Comparison of ENCODE assay signal across 9 cellular contexts in genomic region chr3:134294302-134294925, GRCh38. TPM values are rescaled to one million over a fixed set of nuclear protein-coding genes. Genes with fewer than 3 reads are reported as not detected.
A peak's percentile ranks its signal among the peaks of the same experiment; 100 is the strongest.
DNase-seq lines count a peak whose midpoint lies in the region; ATAC-seq and TF ChIP-seq lines count a peak whose summit lies in the region.
"Had no signal": no experiment of that assay in that cellular context is flagged by ENCODE, and none has a peak within 500 bp of the region (broad histone marks: within the 10 kb centered on the region; RNA-seq: fewer than 3 reads in every experiment).

No MANE protein-coding gene starts in this region.

- intact Hi-C loops in mammary epithelial cell (cut with micrococcal nuclease), result no loop called here
- intact Hi-C loops in breast epithelium (cut with DNase I; ENCODE audit: low total_unique reads), result no loop called here
- intact Hi-C loops in activated T-helper 2 cell treated with anti-CD3 and anti-CD28 coated beads, Interferon-gamma antibody, Interleukin-2, Interleukin-4, amounts not matched to agents 10 μg/mL and 5 μg/mL and 100 μg/mL, durations not matched to agents 14 hours and 24 hours and 36 hours (cut with micrococcal nuclease), result loop anchor here (1.0 kb wide), 3 partner anchors 40 to 81 kb away; no protein-coding TSS in a partner anchor

- no peaks in the 10 kb centered on the region for H3K4me1 Mint-ChIP-seq in activated T-helper 2 cell treated with anti-CD3 and anti-CD28 coated beads, Interferon-gamma antibody, Interleukin-2, Interleukin-4, amounts not matched to agents 10 μg/mL and 5 μg/mL and 100 μg/mL, durations not matched to agents 14 hours and 24 hours and 36 hours (ENCODE audit: low read depth)
- no peaks in the 10 kb centered on the region for H3K4me1 Mint-ChIP-seq in stimulated activated memory B cell treated with anti-CD40 and anti-IgM and Interleukin-4, amounts not matched to agents 10 μg/mL and 1 μg/mL and 100 μg/mL, for 72 hours

- no peaks in the 10 kb centered on the region for H3K36me3 ChIP-seq in mammary epithelial cell (ENCODE audit: insufficient read depth, low read length)
- H3K36me3 ChIP-seq in breast epithelium, result no peaks in the 10 kb centered on the region

- in situ Hi-C loops in mammary epithelial cell (cut with MboI; ENCODE audit: low sequenced_read_pairs in 2 of 2), result loop anchor here in 1 of 2 donors (25.0 kb wide), 1 partner anchor 357 kb away; no protein-coding TSS in a partner anchor

- WGBS in mammary epithelial cell (ENCODE audit: low coverage, missing lambda C conversion rate), result 74% methylated on average over 5 of the region's 5 CpGs

- peak overlapping the region; percentile 3 for H2AFZ ChIP-seq in mammary epithelial cell (ENCODE audit: low read depth, low read length)

- H3K27ac ChIP-seq in mammary epithelial cell (ENCODE audit: insufficient read depth, low read depth, low read length), result no peak overlapping the region
- peak overlapping the region in 1 of 2 donors; percentile 3 for H3K27ac ChIP-seq in breast epithelium
- no peak overlapping the region for H3K27ac ChIP-seq in coronary artery
- H3K27ac ChIP-seq: VCaP had no signal

- peaks cover 46% of the 10 kb centered on the region for H3K27me3 Mint-ChIP-seq in activated T-helper 2 cell treated with anti-CD3 and anti-CD28 coated beads, Interferon-gamma antibody, Interleukin-2, Interleukin-4, amounts not matched to agents 10 μg/mL and 5 μg/mL and 100 μg/mL, durations not matched to agents 14 hours and 24 hours and 36 hours (ENCODE audit: low read depth)
- no peaks in the 10 kb centered on the region for H3K27me3 Mint-ChIP-seq in stimulated activated memory B cell treated with anti-CD40 and anti-IgM and Interleukin-4, amounts not matched to agents 10 μg/mL and 1 μg/mL and 100 μg/mL, for 72 hours

- no peak overlapping the region for H3K27ac Mint-ChIP-seq in activated T-helper 2 cell treated with anti-CD3 and anti-CD28 coated beads, Interferon-gamma antibody, Interleukin-2, Interleukin-4, amounts not matched to agents 10 μg/mL and 5 μg/mL and 100 μg/mL, durations not matched to agents 14 hours and 24 hours and 36 hours
- no peak overlapping the region for H3K27ac Mint-ChIP-seq in stimulated activated memory B cell treated with anti-CD40 and anti-IgM and Interleukin-4, amounts not matched to agents 10 μg/mL and 1 μg/mL and 100 μg/mL, for 72 hours

- no TSS peak for BruUV-seq in mammary epithelial cell (replicated peaks; lab: Mats Ljungman, UMichigan)

- H4K20me1 ChIP-seq in mammary epithelial cell (ENCODE audit: insufficient read depth, low read length), result no peaks in the 10 kb centered on the region

- H3K4me1 ChIP-seq in mammary epithelial cell (ENCODE audit: insufficient read depth, low read length) (peaks cover 3% of the 10 kb centered on the region), breast epithelium (no peaks in the 10 kb centered on the region)

- peaks cover 5% of the 10 kb centered on the region for H3K36me3 Mint-ChIP-seq in activated T-helper 2 cell treated with anti-CD3 and anti-CD28 coated beads, Interferon-gamma antibody, Interleukin-2, Interleukin-4, amounts not matched to agents 10 μg/mL and 5 μg/mL and 100 μg/mL, durations not matched to agents 14 hours and 24 hours and 36 hours (ENCODE audit: low read depth)
- no peaks in the 10 kb centered on the region for H3K36me3 Mint-ChIP-seq in stimulated activated memory B cell treated with anti-CD40 and anti-IgM and Interleukin-4, amounts not matched to agents 10 μg/mL and 1 μg/mL and 100 μg/mL, for 72 hours

- TF ChIP-seq CTCF in mammary epithelial cell (conservative IDR thresholded peaks at IDR 0.05 in 1 of 2, IDR thresholded peaks at IDR 0.05 in 1 of 2; ENCODE audit: extremely low read depth in 1 of 2, insufficient read depth in 1 of 2, low read depth in 1 of 2, low read length in 2 of 2), result no peak
- TF ChIP-seq CTCF in breast epithelium (IDR thresholded peaks at IDR 0.05), result no peak
- TF ChIP-seq CTCF in coronary artery (IDR thresholded peaks at IDR 0.05), result no peak

- DNase-seq in mammary epithelial cell (peak; percentile 70), breast epithelium (ENCODE audit: low spot score in 2 of 2) (no peak), HUDEP-2 (lab: John Stamatoyannopoulos, UW; ENCODE audit: unreplicated experiment in 76 of 76) (no peak), coronary artery (ENCODE audit: low spot score) (no peak), DMS 273 (lab: John Stamatoyannopoulos, UW; ENCODE audit: unreplicated experiment) (no peak)
- DNase-seq in activated T-helper 2 cell treated with anti-CD3 and anti-CD28 coated beads, Interferon-gamma antibody, Interleukin-2, Interleukin-4, amounts not matched to agents 10 μg/mL and 5 μg/mL and 100 μg/mL, durations not matched to agents 14 hours and 24 hours and 36 hours (ENCODE audit: low spot score), result peak; percentile 57

- H3K9me3 ChIP-seq in mammary epithelial cell (replicated peaks; ENCODE audit: insufficient read depth, low read length) (no peaks in the 10 kb centered on the region), breast epithelium (no peaks in the 10 kb centered on the region)

- H3K9me3 Mint-ChIP-seq in activated T-helper 2 cell treated with anti-CD3 and anti-CD28 coated beads, Interferon-gamma antibody, Interleukin-2, Interleukin-4, amounts not matched to agents 10 μg/mL and 5 μg/mL and 100 μg/mL, durations not matched to agents 14 hours and 24 hours and 36 hours, result peaks cover 6% of the 10 kb centered on the region
- H3K9me3 Mint-ChIP-seq in stimulated activated memory B cell treated with anti-CD40 and anti-IgM and Interleukin-4, amounts not matched to agents 10 μg/mL and 1 μg/mL and 100 μg/mL, for 72 hours, result peaks cover 3% of the 10 kb centered on the region

- no peak overlapping the region for H3K9ac ChIP-seq in mammary epithelial cell (ENCODE audit: insufficient read depth, low read length)

- no peak overlapping the region for H3K4me3 Mint-ChIP-seq in activated T-helper 2 cell treated with anti-CD3 and anti-CD28 coated beads, Interferon-gamma antibody, Interleukin-2, Interleukin-4, amounts not matched to agents 10 μg/mL and 5 μg/mL and 100 μg/mL, durations not matched to agents 14 hours and 24 hours and 36 hours (ENCODE audit: low read depth)
- H3K4me3 Mint-ChIP-seq in stimulated activated memory B cell treated with anti-CD40 and anti-IgM and Interleukin-4, amounts not matched to agents 10 μg/mL and 1 μg/mL and 100 μg/mL, for 72 hours, result no peak overlapping the region

- no peak overlapping the region for H3K4me2 ChIP-seq in mammary epithelial cell (ENCODE audit: insufficient read depth, low read depth, low read length)

- no peak for TF ChIP-seq POLR2A in breast epithelium (IDR thresholded peaks at IDR 0.05)

- H3K79me2 ChIP-seq in mammary epithelial cell (ENCODE audit: insufficient read depth, low read length), result no peaks in the 10 kb centered on the region

- dilution Hi-C loops in mammary epithelial cell (cut with HindIII; ENCODE audit: low sequenced_read_pairs), result loop anchor here (5.0 kb wide), 2 partner anchors 58 to 92 kb away; no protein-coding TSS in a partner anchor

- H3K4me3 ChIP-seq in mammary epithelial cell (replicated peaks in 1 of 3; ENCODE audit: insufficient read depth in 1 of 3, low read depth in 2 of 3, low read length in 3 of 3), result no peak overlapping the region
- H3K4me3 ChIP-seq in breast epithelium, result no peak overlapping the region
- H3K4me3 ChIP-seq in coronary artery, result no peak overlapping the region

- peak; percentile 99 for ATAC-seq in HG03565 (IDR thresholded peaks at IDR 0.05; ENCODE audit: unreplicated experiment)
- peak; percentile 99 for ATAC-seq in stimulated activated memory B cell treated with anti-CD40 and anti-IgM and Interleukin-4, amounts not matched to agents 10 μg/mL and 1 μg/mL and 100 μg/mL, for 72 hours

- no peaks in the 10 kb centered on the region for H3K27me3 ChIP-seq in mammary epithelial cell (ENCODE audit: insufficient read depth, low read length)
- no peaks in the 10 kb centered on the region for H3K27me3 ChIP-seq in breast epithelium

- CTCF ChIA-PET in mammary epithelial cell (lab: Charles Lee; ENCODE audit: low non-redundant PET), result no interaction called here

RNA-seq across cellular contexts. Expression of gene RYK, which starts 43.8 kb away (rescaled TPM):
- total RNA-seq in mammary epithelial cell (100 to 1,000 TPM in 1 of 2 donors, 10 to 100 TPM in 1; 76.3 to 171 TPM), breast epithelium (100 to 1,000 TPM in 2 of 3 donors, 10 to 100 TPM in 1; 77.9 to 153 (median 150) TPM)
- polyA plus RNA-seq in mammary epithelial cell, result 49.6 TPM
- polyA minus RNA-seq in mammary epithelial cell, result 117 TPM
- total RNA-seq in activated T-helper 2 cell treated with anti-CD3 and anti-CD28 coated beads, Interferon-gamma antibody, Interleukin-2, Interleukin-4, amounts not matched to agents 10 μg/mL and 5 μg/mL and 100 μg/mL, durations not matched to agents 14 hours and 24 hours and 36 hours, result 15.8 and 18.4 TPM in 2 replicates

Comparison
In these comparisons a context has a peak if more than half of its experiments do, and no peak if none do; other contexts are left out.
1. DNase-seq: peak in mammary epithelial cell (single experiment) and activated T-helper 2 cell treated with anti-CD3 and anti-CD28 coated beads, Interferon-gamma antibody, Interleukin-2, Interleukin-4, amounts not matched to agents 10 μg/mL and 5 μg/mL and 100 μg/mL, durations not matched to agents 14 hours and 24 hours and 36 hours (single experiment); none in breast epithelium (0 of 2), HUDEP-2 (0 of 76), coronary artery (single experiment) and DMS 273 (single experiment).